1 cellular context compared by ENCODE assay signal in the genomic region with DNA sequence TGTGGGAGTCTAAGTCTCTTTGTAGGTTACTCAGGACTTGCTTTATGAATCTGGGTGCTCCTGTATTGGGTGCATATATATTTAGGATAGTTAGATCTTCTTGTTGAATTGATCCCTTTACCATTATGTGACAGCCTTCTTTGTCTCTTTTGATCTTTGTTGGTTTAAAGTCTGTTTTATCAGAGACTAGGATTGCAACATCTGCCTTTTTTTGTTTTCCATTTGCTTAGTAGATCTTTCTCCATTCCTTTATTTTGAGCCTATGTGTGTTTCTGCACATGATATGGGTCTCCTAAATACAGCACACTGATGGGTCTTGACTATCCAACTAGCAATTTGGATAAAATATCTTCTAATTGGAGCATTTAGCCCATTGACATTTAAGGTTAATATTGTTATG.
A peak's percentile ranks its signal among the peaks of the same experiment; 100 is the strongest.
TF ChIP-seq lines count a peak whose summit lies in the region.
"Not testable (repeated sequence)": the region's sequence is repeated elsewhere in the genome, so short reads cannot be mapped to it uniquely, and the experiment has no call there.

No MANE protein-coding gene starts in this region.

TF ChIP-seq in HepG2, 621 proteins besides CTCF, POLR2A, EP300 and RAD21 (continued from another document and continues in another):
- TF ChIP-seq, protein P1, sequence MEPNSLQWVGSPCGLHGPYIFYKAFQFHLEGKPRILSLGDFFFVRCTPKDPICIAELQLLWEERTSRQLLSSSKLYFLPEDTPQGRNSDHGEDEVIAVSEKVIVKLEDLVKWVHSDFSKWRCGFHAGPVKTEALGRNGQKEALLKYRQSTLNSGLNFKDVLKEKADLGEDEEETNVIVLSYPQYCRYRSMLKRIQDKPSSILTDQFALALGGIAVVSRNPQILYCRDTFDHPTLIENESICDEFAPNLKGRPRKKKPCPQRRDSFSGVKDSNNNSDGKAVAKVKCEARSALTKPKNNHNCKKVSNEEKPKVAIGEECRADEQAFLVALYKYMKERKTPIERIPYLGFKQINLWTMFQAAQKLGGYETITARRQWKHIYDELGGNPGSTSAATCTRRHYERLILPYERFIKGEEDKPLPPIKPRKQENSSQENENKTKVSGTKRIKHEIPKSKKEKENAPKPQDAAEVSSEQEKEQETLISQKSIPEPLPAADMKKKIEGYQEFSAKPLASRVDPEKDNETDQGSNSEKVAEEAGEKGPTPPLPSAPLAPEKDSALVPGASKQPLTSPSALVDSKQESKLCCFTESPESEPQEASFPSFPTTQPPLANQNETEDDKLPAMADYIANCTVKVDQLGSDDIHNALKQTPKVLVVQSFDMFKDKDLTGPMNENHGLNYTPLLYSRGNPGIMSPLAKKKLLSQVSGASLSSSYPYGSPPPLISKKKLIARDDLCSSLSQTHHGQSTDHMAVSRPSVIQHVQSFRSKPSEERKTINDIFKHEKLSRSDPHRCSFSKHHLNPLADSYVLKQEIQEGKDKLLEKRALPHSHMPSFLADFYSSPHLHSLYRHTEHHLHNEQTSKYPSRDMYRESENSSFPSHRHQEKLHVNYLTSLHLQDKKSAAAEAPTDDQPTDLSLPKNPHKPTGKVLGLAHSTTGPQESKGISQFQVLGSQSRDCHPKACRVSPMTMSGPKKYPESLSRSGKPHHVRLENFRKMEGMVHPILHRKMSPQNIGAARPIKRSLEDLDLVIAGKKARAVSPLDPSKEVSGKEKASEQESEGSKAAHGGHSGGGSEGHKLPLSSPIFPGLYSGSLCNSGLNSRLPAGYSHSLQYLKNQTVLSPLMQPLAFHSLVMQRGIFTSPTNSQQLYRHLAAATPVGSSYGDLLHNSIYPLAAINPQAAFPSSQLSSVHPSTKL (CRISPR knock-in tag; IDR thresholded peaks at IDR 0.05): peak; percentile 89
- TF ChIP-seq RXRB (CRISPR knock-in tag; IDR thresholded peaks at IDR 0.05; ENCODE audit: borderline replicate concordance) (peak; percentile 50; the same call in 1 of the 2 replicates), CEBPG (CRISPR knock-in tag; IDR thresholded peaks at IDR 0.05) (peak; percentile 87), HMG20A (CRISPR knock-in tag; IDR thresholded peaks at IDR 0.05; ENCODE audit: borderline replicate concordance) (peak; percentile 76; the same call in 1 of the 2 replicates), ISL2 (CRISPR knock-in tag; IDR thresholded peaks at IDR 0.05) (peak; percentile 79; the same call in 1 of the 2 replicates), HDAC2 (CRISPR knock-in tag; IDR thresholded peaks at IDR 0.05) (peak; percentile 46; the same call in 1 of the 2 replicates), NCOA2 (CRISPR knock-in tag; IDR thresholded peaks at IDR 0.05) (peak; percentile 76), ZNF317 (CRISPR knock-in tag; IDR thresholded peaks at IDR 0.05) (0 out of 2 replicates have a peak, but pooled peaks have one; percentile 42), CREM (IDR thresholded peaks at IDR 0.05) (peak; percentile 59; the same call in 1 of the 2 replicates), GATA4 (IDR thresholded peaks at IDR 0.05; ENCODE audit: borderline replicate concordance, low read depth) (0 out of 2 replicates have a peak, but pooled peaks have one; percentile 23), MIXL1 (CRISPR knock-in tag; IDR thresholded peaks at IDR 0.05) (0 out of 2 replicates have a peak, but pooled peaks have one; percentile 20), ZNF614 (CRISPR knock-in tag; IDR thresholded peaks at IDR 0.05; ENCODE audit: borderline replicate concordance) (peak; percentile 75; the same call in 1 of the 2 replicates), FOXP1 (CRISPR knock-in tag; IDR thresholded peaks at IDR 0.05) (peak; percentile 65; the same call in 1 of the 2 replicates), SAP130 (CRISPR knock-in tag; IDR thresholded peaks at IDR 0.05; ENCODE audit: low read depth) (peak; percentile 46; the same call in 1 of the 2 replicates), NFKBIZ (CRISPR knock-in tag; IDR thresholded peaks at IDR 0.05) (0 out of 2 replicates have a peak, but pooled peaks have one; percentile 36), POGZ (CRISPR knock-in tag; IDR thresholded peaks at IDR 0.05) (peak; percentile 82), SIX4 (CRISPR knock-in tag; IDR thresholded peaks at IDR 0.05) (peak; percentile 22; the same call in 1 of the 2 replicates), FOXA3 (CRISPR knock-in tag; IDR thresholded peaks at IDR 0.05) (peak; percentile 82), SMAD3 (CRISPR knock-in tag; IDR thresholded peaks at IDR 0.05) (0 out of 2 replicates have a peak, but pooled peaks have one; percentile 39), BCL6 (CRISPR knock-in tag; IDR thresholded peaks at IDR 0.05) (peak; percentile 60; the same call in 1 of the 2 replicates), SOX6 (CRISPR knock-in tag; IDR thresholded peaks at IDR 0.05) (peak; percentile 94), RARA (CRISPR knock-in tag; IDR thresholded peaks at IDR 0.05) (peak; percentile 37; the same call in 1 of the 2 replicates), SOX5 (CRISPR knock-in tag; IDR thresholded peaks at IDR 0.05; ENCODE audit: borderline replicate concordance) (peak; percentile 86; the same call in 1 of the 2 replicates), MIER3 (CRISPR knock-in tag; IDR thresholded peaks at IDR 0.05; ENCODE audit: borderline replicate concordance) (peak; percentile 36; the same call in 1 of the 2 replicates), FOXA1 (CRISPR knock-in tag; IDR thresholded peaks at IDR 0.05) (0 out of 2 replicates have a peak, but pooled peaks have one; percentile 32), FOXK1 (CRISPR knock-in tag; IDR thresholded peaks at IDR 0.05; ENCODE audit: borderline replicate concordance, low read depth) (0 out of 2 replicates have a peak, but pooled peaks have one; percentile 25), ZNF644 (CRISPR knock-in tag; IDR thresholded peaks at IDR 0.05; ENCODE audit: low read depth) (peak; percentile 78; the same call in 1 of the 2 replicates)
- TF ChIP-seq, protein P2, sequence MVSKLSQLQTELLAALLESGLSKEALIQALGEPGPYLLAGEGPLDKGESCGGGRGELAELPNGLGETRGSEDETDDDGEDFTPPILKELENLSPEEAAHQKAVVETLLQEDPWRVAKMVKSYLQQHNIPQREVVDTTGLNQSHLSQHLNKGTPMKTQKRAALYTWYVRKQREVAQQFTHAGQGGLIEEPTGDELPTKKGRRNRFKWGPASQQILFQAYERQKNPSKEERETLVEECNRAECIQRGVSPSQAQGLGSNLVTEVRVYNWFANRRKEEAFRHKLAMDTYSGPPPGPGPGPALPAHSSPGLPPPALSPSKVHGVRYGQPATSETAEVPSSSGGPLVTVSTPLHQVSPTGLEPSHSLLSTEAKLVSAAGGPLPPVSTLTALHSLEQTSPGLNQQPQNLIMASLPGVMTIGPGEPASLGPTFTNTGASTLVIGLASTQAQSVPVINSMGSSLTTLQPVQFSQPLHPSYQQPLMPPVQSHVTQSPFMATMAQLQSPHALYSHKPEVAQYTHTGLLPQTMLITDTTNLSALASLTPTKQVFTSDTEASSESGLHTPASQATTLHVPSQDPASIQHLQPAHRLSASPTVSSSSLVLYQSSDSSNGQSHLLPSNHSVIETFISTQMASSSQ (IDR thresholded peaks at IDR 0.05; ENCODE audit: low read depth): not testable (repeated sequence)
- TF ChIP-seq, protein P2 (CRISPR knock-in tag; IDR thresholded peaks at IDR 0.05; ENCODE audit: borderline replicate concordance): peak; percentile 49; the same call in 1 of the 2 replicates
- TF ChIP-seq, protein P3, sequence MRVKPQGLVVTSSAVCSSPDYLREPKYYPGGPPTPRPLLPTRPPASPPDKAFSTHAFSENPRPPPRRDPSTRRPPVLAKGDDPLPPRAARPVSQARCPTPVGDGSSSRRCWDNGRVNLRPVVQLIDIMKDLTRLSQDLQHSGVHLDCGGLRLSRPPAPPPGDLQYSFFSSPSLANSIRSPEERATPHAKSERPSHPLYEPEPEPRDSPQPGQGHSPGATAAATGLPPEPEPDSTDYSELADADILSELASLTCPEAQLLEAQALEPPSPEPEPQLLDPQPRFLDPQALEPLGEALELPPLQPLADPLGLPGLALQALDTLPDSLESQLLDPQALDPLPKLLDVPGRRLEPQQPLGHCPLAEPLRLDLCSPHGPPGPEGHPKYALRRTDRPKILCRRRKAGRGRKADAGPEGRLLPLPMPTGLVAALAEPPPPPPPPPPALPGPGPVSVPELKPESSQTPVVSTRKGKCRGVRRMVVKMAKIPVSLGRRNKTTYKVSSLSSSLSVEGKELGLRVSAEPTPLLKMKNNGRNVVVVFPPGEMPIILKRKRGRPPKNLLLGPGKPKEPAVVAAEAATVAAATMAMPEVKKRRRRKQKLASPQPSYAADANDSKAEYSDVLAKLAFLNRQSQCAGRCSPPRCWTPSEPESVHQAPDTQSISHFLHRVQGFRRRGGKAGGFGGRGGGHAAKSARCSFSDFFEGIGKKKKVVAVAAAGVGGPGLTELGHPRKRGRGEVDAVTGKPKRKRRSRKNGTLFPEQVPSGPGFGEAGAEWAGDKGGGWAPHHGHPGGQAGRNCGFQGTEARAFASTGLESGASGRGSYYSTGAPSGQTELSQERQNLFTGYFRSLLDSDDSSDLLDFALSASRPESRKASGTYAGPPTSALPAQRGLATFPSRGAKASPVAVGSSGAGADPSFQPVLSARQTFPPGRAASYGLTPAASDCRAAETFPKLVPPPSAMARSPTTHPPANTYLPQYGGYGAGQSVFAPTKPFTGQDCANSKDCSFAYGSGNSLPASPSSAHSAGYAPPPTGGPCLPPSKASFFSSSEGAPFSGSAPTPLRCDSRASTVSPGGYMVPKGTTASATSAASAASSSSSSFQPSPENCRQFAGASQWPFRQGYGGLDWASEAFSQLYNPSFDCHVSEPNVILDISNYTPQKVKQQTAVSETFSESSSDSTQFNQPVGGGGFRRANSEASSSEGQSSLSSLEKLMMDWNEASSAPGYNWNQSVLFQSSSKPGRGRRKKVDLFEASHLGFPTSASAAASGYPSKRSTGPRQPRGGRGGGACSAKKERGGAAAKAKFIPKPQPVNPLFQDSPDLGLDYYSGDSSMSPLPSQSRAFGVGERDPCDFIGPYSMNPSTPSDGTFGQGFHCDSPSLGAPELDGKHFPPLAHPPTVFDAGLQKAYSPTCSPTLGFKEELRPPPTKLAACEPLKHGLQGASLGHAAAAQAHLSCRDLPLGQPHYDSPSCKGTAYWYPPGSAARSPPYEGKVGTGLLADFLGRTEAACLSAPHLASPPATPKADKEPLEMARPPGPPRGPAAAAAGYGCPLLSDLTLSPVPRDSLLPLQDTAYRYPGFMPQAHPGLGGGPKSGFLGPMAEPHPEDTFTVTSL (CRISPR knock-in tag; IDR thresholded peaks at IDR 0.05; ENCODE audit: borderline replicate concordance): peak; percentile 82; the same call in 1 of the 2 replicates
- TF ChIP-seq, protein P4, sequence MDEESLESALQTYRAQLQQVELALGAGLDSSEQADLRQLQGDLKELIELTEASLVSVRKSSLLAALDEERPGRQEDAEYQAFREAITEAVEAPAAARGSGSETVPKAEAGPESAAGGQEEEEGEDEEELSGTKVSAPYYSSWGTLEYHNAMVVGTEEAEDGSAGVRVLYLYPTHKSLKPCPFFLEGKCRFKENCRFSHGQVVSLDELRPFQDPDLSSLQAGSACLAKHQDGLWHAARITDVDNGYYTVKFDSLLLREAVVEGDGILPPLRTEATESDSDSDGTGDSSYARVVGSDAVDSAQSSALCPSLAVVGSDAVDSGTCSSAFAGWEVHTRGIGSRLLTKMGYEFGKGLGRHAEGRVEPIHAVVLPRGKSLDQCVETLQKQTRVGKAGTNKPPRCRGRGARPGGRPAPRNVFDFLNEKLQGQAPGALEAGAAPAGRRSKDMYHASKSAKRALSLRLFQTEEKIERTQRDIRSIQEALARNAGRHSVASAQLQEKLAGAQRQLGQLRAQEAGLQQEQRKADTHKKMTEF (CRISPR knock-in tag; IDR thresholded peaks at IDR 0.05): peak; percentile 43; the same call in 1 of the 2 replicates
- TF ChIP-seq CREM (CRISPR knock-in tag; IDR thresholded peaks at IDR 0.05); FOXP1 (IDR thresholded peaks at IDR 0.05); SOX6 (IDR thresholded peaks at IDR 0.05); FOXA1 (IDR thresholded peaks at IDR 0.05): not testable (repeated sequence)
- TF ChIP-seq, protein P5, sequence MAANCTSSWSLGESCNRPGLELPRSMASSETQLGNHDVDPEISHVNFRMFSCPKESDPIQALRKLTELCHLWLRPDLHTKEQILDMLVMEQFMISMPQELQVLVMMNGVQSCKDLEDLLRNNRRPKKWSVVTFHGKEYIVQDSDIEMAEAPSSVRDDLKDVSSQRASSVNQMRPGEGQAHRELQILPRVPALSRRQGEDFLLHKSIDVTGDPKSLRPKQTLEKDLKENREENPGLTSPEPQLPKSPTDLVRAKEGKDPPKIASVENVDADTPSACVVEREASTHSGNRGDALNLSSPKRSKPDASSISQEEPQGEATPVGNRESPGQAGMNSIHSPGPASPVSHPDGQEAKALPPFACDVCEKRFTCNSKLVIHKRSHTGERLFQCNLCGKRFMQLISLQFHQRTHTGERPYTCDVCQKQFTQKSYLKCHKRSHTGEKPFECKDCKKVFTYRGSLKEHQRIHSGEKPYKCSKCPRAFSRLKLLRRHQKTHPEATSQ (CRISPR knock-in tag; IDR thresholded peaks at IDR 0.05; ENCODE audit: borderline replicate concordance): peak; percentile 57; the same call in 1 of the 2 replicates
- TF ChIP-seq, protein P6, sequence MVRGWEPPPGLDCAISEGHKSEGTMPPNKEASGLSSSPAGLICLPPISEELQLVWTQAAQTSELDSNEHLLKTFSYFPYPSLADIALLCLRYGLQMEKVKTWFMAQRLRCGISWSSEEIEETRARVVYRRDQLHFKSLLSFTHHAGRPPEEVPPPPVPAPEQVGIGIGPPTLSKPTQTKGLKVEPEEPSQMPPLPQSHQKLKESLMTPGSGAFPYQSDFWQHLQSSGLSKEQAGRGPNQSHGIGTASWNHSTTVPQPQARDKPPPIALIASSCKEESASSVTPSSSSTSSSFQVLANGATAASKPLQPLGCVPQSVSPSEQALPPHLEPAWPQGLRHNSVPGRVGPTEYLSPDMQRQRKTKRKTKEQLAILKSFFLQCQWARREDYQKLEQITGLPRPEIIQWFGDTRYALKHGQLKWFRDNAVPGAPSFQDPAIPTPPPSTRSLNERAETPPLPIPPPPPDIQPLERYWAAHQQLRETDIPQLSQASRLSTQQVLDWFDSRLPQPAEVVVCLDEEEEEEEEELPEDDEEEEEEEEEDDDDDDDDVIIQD (CRISPR knock-in tag; IDR thresholded peaks at IDR 0.05; ENCODE audit: low read depth): peak; percentile 71; the same call in 1 of the 2 replicates
- TF ChIP-seq, protein P7, sequence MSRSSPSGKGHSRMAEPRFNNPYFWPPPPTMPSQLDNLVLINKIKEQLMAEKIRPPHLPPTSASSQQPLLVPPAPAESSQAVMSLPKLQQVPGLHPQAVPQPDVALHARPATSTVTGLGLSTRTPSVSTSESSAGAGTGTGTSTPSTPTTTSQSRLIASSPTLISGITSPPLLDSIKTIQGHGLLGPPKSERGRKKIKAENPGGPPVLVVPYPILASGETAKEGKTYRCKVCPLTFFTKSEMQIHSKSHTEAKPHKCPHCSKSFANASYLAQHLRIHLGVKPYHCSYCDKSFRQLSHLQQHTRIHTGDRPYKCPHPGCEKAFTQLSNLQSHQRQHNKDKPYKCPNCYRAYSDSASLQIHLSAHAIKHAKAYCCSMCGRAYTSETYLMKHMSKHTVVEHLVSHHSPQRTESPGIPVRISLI (CRISPR knock-in tag; IDR thresholded peaks at IDR 0.05; ENCODE audit: borderline replicate concordance): peak; percentile 35; the same call in 1 of the 2 replicates
